ENCODE assay signal across 8 cellular contexts in genomic region chr1:37561794-37562132, GRCh38. TPM values are rescaled to one million over a fixed set of nuclear protein-coding genes. Genes with fewer than 3 reads are reported as not detected.
A peak's percentile ranks its signal among the peaks of the same experiment; 100 is the strongest.
DNase-seq lines count a peak whose midpoint lies in the region; ATAC-seq and TF ChIP-seq lines count a peak whose summit lies in the region.

No MANE protein-coding gene starts in this region.

- peaks cover 34% of the 10 kb centered on the region for H3K4me1 Mint-ChIP-seq in progenitor cell of endocrine pancreas (ENCODE audit: low read depth)

- H3K27me3 ChIP-seq in GM23248 (replicated peaks; ENCODE audit: insufficient read depth): no peaks in the 10 kb centered on the region
- no peaks in the 10 kb centered on the region for H3K27me3 ChIP-seq in colonic mucosa

- in situ Hi-C loops in GM23248 (cut with MboI): no loop called here

- no peak for ATAC-seq in GM18520 (IDR thresholded peaks at IDR 0.05; ENCODE audit: unreplicated experiment)
- no peak for ATAC-seq in GM18517 (IDR thresholded peaks at IDR 0.05; ENCODE audit: unreplicated experiment)

- no peaks in the 10 kb centered on the region for H3K27me3 Mint-ChIP-seq in progenitor cell of endocrine pancreas

- DNase-seq in AG10803 (ENCODE audit: low read depth) (peak; percentile 46), GM23248 (peak; percentile 53), SW480 (ENCODE audit: low spot score) (peak; percentile 15), colonic mucosa (peak; percentile 25), progenitor cell of endocrine pancreas (ENCODE audit: low spot score, unreplicated experiment) (no peak), NCI-H345 treated with DMSO at 0.1 percent for 48 hours (lab: John Stamatoyannopoulos, UW; ENCODE audit: unreplicated experiment) (no peak)

- H3K27ac ChIP-seq in GM23248 (no peak overlapping the region), colonic mucosa (no peak overlapping the region)

- no peak overlapping the region for H2AFZ ChIP-seq in GM23248

- TF ChIP-seq CTCF in AG10803 (conservative IDR thresholded peaks at IDR 0.05; ENCODE audit: low read length) (peak; percentile 60), colonic mucosa (IDR thresholded peaks at IDR 0.05) (peak; percentile 32), progenitor cell of endocrine pancreas (IDR thresholded peaks at IDR 0.05; ENCODE audit: unreplicated experiment) (peak; percentile 36)

- no peaks in the 10 kb centered on the region for H3K79me2 ChIP-seq in GM23248 (ENCODE audit: insufficient read depth)

- intact Hi-C loops in colonic mucosa (cut with DNase I): no loop called here

- H3K4me1 ChIP-seq in GM23248 (ENCODE audit: insufficient read depth) (peaks cover 20% of the 10 kb centered on the region), colonic mucosa (peaks cover 3% of the 10 kb centered on the region)

- H3K9me3 Mint-ChIP-seq in progenitor cell of endocrine pancreas (ENCODE audit: low read depth): no peaks in the 10 kb centered on the region

- no peak overlapping the region for H3K9ac ChIP-seq in GM23248
- no peak overlapping the region for H3K9ac ChIP-seq in colonic mucosa (ENCODE audit: low read depth in 2 of 2, low read length in 2 of 2)

- peaks cover 47% of the 10 kb centered on the region for H3F3A ChIP-seq in GM23248 (ENCODE audit: insufficient read depth)

- H3K36me3 Mint-ChIP-seq in progenitor cell of endocrine pancreas (ENCODE audit: insufficient read depth): peaks cover 24% of the 10 kb centered on the region

- H3K9me3 ChIP-seq in GM23248 (ENCODE audit: low read depth) (no peaks in the 10 kb centered on the region), colonic mucosa (no peaks in the 10 kb centered on the region)

- H3K36me3 ChIP-seq in GM23248 (ENCODE audit: low read depth): peaks cover 18% of the 10 kb centered on the region
- H3K36me3 ChIP-seq in colonic mucosa: peaks cover 6% of the 10 kb centered on the region

- no peak overlapping the region for H3K4me2 ChIP-seq in GM23248 (ENCODE audit: unreplicated experiment)

- H3K4me3 ChIP-seq in AG10803 (ENCODE audit: low read length) (no peak overlapping the region), GM23248 (no peak overlapping the region), colonic mucosa (no peak overlapping the region)

- WGBS in GM23248 (ENCODE audit: low coverage in 1 of 2, low lambda C conversion rate in 2 of 2, missing lambda C conversion rate in 2 of 2), 2 experiments: 79 to 84% methylated on average over 7 of the region's 7 CpGs

- no peaks in the 10 kb centered on the region for H3K9me2 ChIP-seq in GM23248 (ENCODE audit: insufficient read depth)

- no peak overlapping the region for H3K4me3 Mint-ChIP-seq in progenitor cell of endocrine pancreas (ENCODE audit: low read depth)

- peak overlapping the region; percentile 34 for H3K27ac Mint-ChIP-seq in progenitor cell of endocrine pancreas

- no peaks in the 10 kb centered on the region for H4K20me1 ChIP-seq in GM23248 (ENCODE audit: insufficient read depth)

RNA-seq across cellular contexts. Expression of gene DNALI1, which starts 5.0 kb away (rescaled TPM):
- total RNA-seq in GM23248 (2014; rRNA removed; shearing (Covaris generic)): 0.32 and 0.63 TPM in 2 replicates
- 1.2 and 2.1 TPM in 2 replicates for polyA plus RNA-seq in GM23248 (2016; fragmentation: Nextera tagmentation; extraction: Ambion mirVana)
- total RNA-seq in colonic mucosa: 1 to 10 TPM; 1.9 to 4.1 TPM
- 72.1 and 75.4 TPM in 2 replicates for total RNA-seq in progenitor cell of endocrine pancreas

RNA-seq across cellular contexts. Expression of gene SNIP1, which starts 7.7 kb away (rescaled TPM):
- total RNA-seq in GM23248 (2014; rRNA removed; shearing (Covaris generic)): 12.3 and 12.4 TPM in 2 replicates
- 7.4 and 9.8 TPM in 2 replicates for polyA plus RNA-seq in GM23248 (2016; fragmentation: Nextera tagmentation; extraction: Ambion mirVana)
- total RNA-seq in colonic mucosa (10 to 100 TPM; 13.0 to 17.0 TPM), progenitor cell of endocrine pancreas (17.1 and 18.2 TPM in 2 replicates)

RNA-seq across cellular contexts. Expression of gene GNL2, which starts 34.0 kb away (rescaled TPM):
- 39.3 and 53.6 TPM in 2 replicates for total RNA-seq in GM23248 (2014; rRNA removed; shearing (Covaris generic))
- 65.4 and 67.1 TPM in 2 replicates for polyA plus RNA-seq in GM23248 (2016; fragmentation: Nextera tagmentation; extraction: Ambion mirVana)
- total RNA-seq in colonic mucosa (10 to 100 TPM; 28.4 to 35.9 TPM), progenitor cell of endocrine pancreas (50.0 and 55.0 TPM in 2 replicates)

RNA-seq across cellular contexts. Expression of gene MEAF6, which starts 47.2 kb away (rescaled TPM):
- 116 and 117 TPM in 2 replicates for total RNA-seq in GM23248 (2014; rRNA removed; shearing (Covaris generic))
- polyA plus RNA-seq in GM23248 (2016; fragmentation: Nextera tagmentation; extraction: Ambion mirVana): 96.2 and 99.5 TPM in 2 replicates
- total RNA-seq in colonic mucosa (10 to 100 TPM; 32.9 to 40.6 TPM), progenitor cell of endocrine pancreas (78.2 and 83.1 TPM in 2 replicates)

Comparison
In these comparisons a context has a peak if more than half of its experiments do, and no peak if none do; other contexts are left out.
1. DNase-seq: peak in AG10803 (single experiment), GM23248 (single experiment), SW480 (single experiment) and colonic mucosa (single experiment); none in progenitor cell of endocrine pancreas (single experiment) and NCI-H345 treated with DMSO at 0.1 percent for 48 hours (single experiment).
2. RNA of gene DNALI1, which starts 5.0 kb away (total RNA-seq): 72.1 to 75.4 TPM in progenitor cell of endocrine pancreas; 1.9 to 4.1 TPM in colonic mucosa and 0.32 to 0.63 TPM in GM23248; every median in the first group is over 10 times any median in the second.
3. Peak in every context shown above with its lines, with median percentiles within 50 percentile points of each other: CTCF ChIP-seq.